Comparison of ENCODE assay signal across 18 cellular contexts in the genomic region with DNA sequence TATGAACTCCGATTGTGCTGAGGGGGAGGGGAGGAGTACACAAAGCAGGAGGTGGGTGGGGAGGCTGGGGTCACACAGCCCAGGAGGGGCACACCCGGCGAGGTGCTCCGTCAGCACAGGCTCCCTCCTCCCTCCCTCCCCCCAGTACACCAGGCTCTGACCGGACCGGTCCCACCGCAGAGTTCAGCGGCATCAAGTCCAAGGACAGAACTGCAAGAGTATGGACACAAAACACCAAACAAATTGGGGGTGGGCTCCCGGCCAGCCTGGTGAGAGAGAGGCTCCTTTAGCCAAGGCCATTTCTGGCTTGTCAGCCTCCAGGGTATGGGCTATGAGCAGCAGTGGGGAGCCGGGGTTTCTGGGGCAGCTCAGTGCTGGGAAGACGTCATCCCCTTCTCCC.
"Had no signal": no experiment of that assay in that cellular context is flagged by ENCODE, and none has a peak within 500 bp of the region (broad histone marks: within the 10 kb centered on the region; RNA-seq: fewer than 3 reads in every experiment).

No MANE protein-coding gene starts in this region.

- H3K9ac ChIP-seq: parathyroid adenoma had no signal

- H3K27me3 ChIP-seq: ascending aorta, brain microvascular endothelial cell, neutrophil, thyroid gland had no signal

- H3K9me3 Mint-ChIP-seq: activated naive CD4-positive, alpha-beta T cell treated with anti-CD3 and anti-CD28 coated beads, Interleukin-2, amount 50 U/mL, for 72 hours; activated T-helper 17 cell treated with anti-CD3 and anti-CD28 coated beads, Interleukin-2, amount 50 U/mL, for 72 hours; natural killer cell; T-helper 1 cell treated with Interleukin-12 subunit alpha and Interleukin-12 subunit beta and Interleukin-4 antibody, amounts not matched to agents 30 μg/mL and 1 μg/mL, for 36 hours; WTC11 had no signal

- H3K4me3 ChIP-seq: ascending aorta, lung, thyroid gland had no signal

- H3K9me3 ChIP-seq: ascending aorta, neutrophil, thyroid gland had no signal

- DNase-seq: activated T-cell treated with anti-CD3 and anti-CD28 coated beads, Interleukin-2, amount 50 U/mL, for 1 hour; brain microvascular endothelial cell; effector memory CD4-positive, alpha-beta T cell; glutamatergic neuron; natural killer cell; small intestine; stimulated activated CD4-positive, alpha-beta T cell treated with anti-CD3 and anti-CD28 coated beads, Interleukin-15, amount 100 ng/mL, for 24 hours; stimulated activated naive CD4-positive, alpha-beta T cell; T1000; thyroid gland had no signal

- H3K4me1 ChIP-seq: ascending aorta, parathyroid adenoma, thyroid gland had no signal

- H3K36me3 Mint-ChIP-seq: activated naive CD4-positive, alpha-beta T cell treated with anti-CD3 and anti-CD28 coated beads, Interleukin-2, amount 50 U/mL, for 72 hours; natural killer cell; WTC11 had no signal

- H3K27ac Mint-ChIP-seq: activated naive CD4-positive, alpha-beta T cell treated with anti-CD3 and anti-CD28 coated beads, Interleukin-2, amount 50 U/mL, for 72 hours; activated T-helper 17 cell treated with anti-CD3 and anti-CD28 coated beads, Interleukin-2, amount 50 U/mL, for 72 hours; natural killer cell; T-helper 1 cell treated with Interleukin-12 subunit alpha and Interleukin-12 subunit beta and Interleukin-4 antibody, amounts not matched to agents 30 μg/mL and 1 μg/mL, for 36 hours; WTC11 had no signal

- H3K4me3 Mint-ChIP-seq: activated T-helper 17 cell treated with anti-CD3 and anti-CD28 coated beads, Interleukin-2, amount 50 U/mL, for 72 hours; natural killer cell; T-helper 1 cell treated with Interleukin-12 subunit alpha and Interleukin-12 subunit beta and Interleukin-4 antibody, amounts not matched to agents 30 μg/mL and 1 μg/mL, for 36 hours; WTC11 had no signal

- H3K36me3 ChIP-seq: ascending aorta, brain microvascular endothelial cell, neutrophil, thyroid gland had no signal

- H3K27ac ChIP-seq: ascending aorta, brain microvascular endothelial cell, neutrophil, parathyroid adenoma, thyroid gland had no signal

- ATAC-seq: activated naive CD4-positive, alpha-beta T cell treated with anti-CD3 and anti-CD28 coated beads, Interleukin-2, amount 50 U/mL, for 72 hours; activated T-helper 17 cell treated with anti-CD3 and anti-CD28 coated beads, Interleukin-2, amount 50 U/mL, for 72 hours; natural killer cell had no signal
